ENCODE assay signal across 12 cellular contexts in the genomic region with DNA sequence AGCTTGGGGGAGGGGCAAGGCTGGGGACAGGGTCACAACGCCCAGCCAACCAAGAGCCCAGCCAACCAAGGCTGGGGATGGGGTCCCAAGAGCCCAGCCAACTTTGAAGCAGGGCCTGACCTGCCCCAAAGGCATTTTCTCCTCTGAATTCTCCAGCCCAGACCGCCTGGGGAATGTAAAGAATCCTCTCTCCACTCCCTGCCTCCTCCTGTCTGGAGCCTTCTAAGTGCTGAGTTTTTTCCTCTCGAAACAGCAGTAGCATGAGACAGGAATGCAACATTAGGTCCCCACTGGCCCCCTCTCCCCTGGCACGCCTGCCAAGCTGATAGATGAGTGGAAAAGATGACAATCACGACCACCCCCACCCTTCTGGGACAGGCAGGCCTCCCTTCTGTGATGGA. TPM values are rescaled to one million over a fixed set of nuclear protein-coding genes. Genes with fewer than 3 reads are reported as not detected.
A peak's percentile ranks its signal among the peaks of the same experiment; 100 is the strongest.
DNase-seq lines count a peak whose midpoint lies in the region; ATAC-seq and TF ChIP-seq lines count a peak whose summit lies in the region.
"Had no signal": no experiment of that assay in that cellular context is flagged by ENCODE, and none has a peak within 500 bp of the region (broad histone marks: within the 10 kb centered on the region; RNA-seq: fewer than 3 reads in every experiment).

No MANE protein-coding gene starts in this region.

- peak overlapping the region; percentile 8 to 85 for H3K27ac ChIP-seq in left lung
- peak overlapping the region; percentile 91 to 99 (median 93) for H3K27ac ChIP-seq in thyroid gland
- peak overlapping the region in 1 of 5 donors; percentile 80 for H3K27ac ChIP-seq in adrenal gland
- H3K27ac ChIP-seq: neutrophil had no signal

- 28 to 37% methylated on average over 5 of the region's 5 CpGs for WGBS in thyroid gland, 2 donors
- 72 to 81% (median 77%) methylated on average over 5 of the region's 5 CpGs for WGBS in adrenal gland, 4 donors

- intact Hi-C loops in left lung (cut with DNase I): no loop called here
- intact Hi-C loops in thyroid gland (cut with DNase I): no loop called here
- intact Hi-C loops in adrenal gland (cut with DNase I): no loop called here
- intact Hi-C loops in head of caudate nucleus (cut with DNase I): no loop called here

- peaks cover 32 to 39% of the 10 kb centered on the region in 2 donors for H3K4me1 ChIP-seq in left lung
- H3K4me1 ChIP-seq in thyroid gland: peaks cover 45 to 56% of the 10 kb centered on the region in 2 donors
- peaks cover 16 to 28% of the 10 kb centered on the region in 2 donors for H3K4me1 ChIP-seq in adrenal gland (replicated peaks in 1 of 2)

- H3K36me3 ChIP-seq in left lung: peaks cover 0 to 9% of the 10 kb centered on the region in 2 donors
- H3K36me3 ChIP-seq in thyroid gland: peaks cover 12% of the 10 kb centered on the region in 2 donors
- H3K36me3 ChIP-seq in adrenal gland (replicated peaks in 1 of 2): peaks cover 0 to 6% of the 10 kb centered on the region in 2 donors
- H3K36me3 ChIP-seq: neutrophil had no signal

- peaks cover 0 to 7% of the 10 kb centered on the region in 2 donors for H3K9me3 ChIP-seq in left lung
- no peaks in the 10 kb centered on the region for H3K9me3 ChIP-seq in thyroid gland
- no peaks in the 10 kb centered on the region for H3K9me3 ChIP-seq in adrenal gland (replicated peaks in 1 of 3)
- H3K9me3 ChIP-seq: neutrophil had no signal

- H3K27me3 ChIP-seq in left lung (no peaks in the 10 kb centered on the region), thyroid gland (no peaks in the 10 kb centered on the region), adrenal gland (no peaks in the 10 kb centered on the region)
- H3K27me3 ChIP-seq: neutrophil had no signal

- H3K4me3 ChIP-seq in choroid plexus epithelial cell (ENCODE audit: low read depth, low read length) (no peak overlapping the region), left lung (no peak overlapping the region), thyroid gland (replicated peaks in 1 of 3) (no peak overlapping the region), adrenal gland (no peak overlapping the region)

- no peak for TF ChIP-seq CTCF in choroid plexus epithelial cell (conservative IDR thresholded peaks at IDR 0.05; ENCODE audit: low read depth, low read length)
- no peak for TF ChIP-seq CTCF in left lung (IDR thresholded peaks at IDR 0.05)
- TF ChIP-seq CTCF in thyroid gland (IDR thresholded peaks at IDR 0.05): no peak
- no peak for TF ChIP-seq CTCF in adrenal gland (IDR thresholded peaks at IDR 0.05)

- TF ChIP-seq POLR2A in thyroid gland (IDR thresholded peaks at IDR 0.05): peak in 1 of 2 donors; percentile 22
- TF ChIP-seq POLR2A in adrenal gland (IDR thresholded peaks at IDR 0.05): no peak

- peak; percentile 66 for ATAC-seq in left lung

- DNase-seq in M059J (ENCODE audit: low read depth) (peak; percentile 86), choroid plexus epithelial cell (ENCODE audit: low read depth) (peak; percentile 87), left lung (no peak), thyroid gland (peak; percentile 61 to 72), NCI-H1092 treated with DMSO at 0.1 percent for 48 hours (lab: John Stamatoyannopoulos, UW) (no peak), NCI-H1105 treated with DMSO at 0.1 percent for 48 hours (lab: John Stamatoyannopoulos, UW) (no peak), adrenal gland (no peak), head of caudate nucleus (no peak)
- DNase-seq: glutamatergic neuron, NCI-H1930, OCI-M1 had no signal

RNA-seq across cellular contexts. Expression of a gene that starts 17.0 kb away (rescaled TPM):
- total RNA-seq in M059J (2014; rRNA removed; shearing (Covaris generic)): 56.8 and 83.4 TPM in 2 replicates
- total RNA-seq in left lung (100 to 1,000 TPM in 1 of 2 donors, 10 to 100 TPM in 1; 36.2 to 116 TPM), thyroid gland (100 to 1,000 TPM in 3 of 4 donors, 10 to 100 TPM in 1; 87.8 to 142 (median 124) TPM), adrenal gland (10 to 100 TPM; 18.3 to 59.4 (median 41.4) TPM)
- 10 to 100 TPM; 15.2 to 22.8 (median 17.7) TPM for polyA plus RNA-seq in adrenal gland

Comparison
In these comparisons a context has a peak if more than half of its experiments do, and no peak if none do; other contexts are left out.
1. DNase-seq: peak in M059J (single experiment), choroid plexus epithelial cell (single experiment) and thyroid gland (2 of 2); none in left lung (0 of 2), NCI-H1092 treated with DMSO at 0.1 percent for 48 hours (single experiment), NCI-H1105 treated with DMSO at 0.1 percent for 48 hours (single experiment), adrenal gland (0 of 7) and head of caudate nucleus (0 of 42).